24 cellular contexts compared by ENCODE assay signal in the genomic region with DNA sequence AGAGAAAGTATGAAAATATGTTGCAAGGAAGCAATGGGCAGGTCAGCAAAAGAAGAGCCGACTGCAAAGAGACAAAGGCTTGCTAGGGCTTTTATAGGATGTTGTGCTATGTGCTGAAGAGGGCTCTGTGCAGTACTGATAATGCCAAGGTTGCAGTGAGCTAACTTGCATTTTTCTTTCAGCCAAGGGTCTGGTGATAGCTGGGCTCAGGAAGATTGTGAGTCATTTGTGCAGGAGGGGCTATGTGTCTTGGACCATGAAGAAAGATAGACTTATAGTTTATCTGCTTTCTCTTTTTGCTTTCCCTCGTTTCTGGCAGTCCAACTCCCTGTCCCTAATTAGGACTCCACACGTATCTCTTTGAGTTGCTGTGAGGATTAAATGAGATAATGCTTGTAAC.
"Had no signal": no experiment of that assay in that cellular context is flagged by ENCODE, and none has a peak within 500 bp of the region (broad histone marks: within the 10 kb centered on the region; RNA-seq: fewer than 3 reads in every experiment).

No MANE protein-coding gene starts in this region.

- H3K4me3 ChIP-seq: heart right ventricle, smooth muscle cell, uterus had no signal

- H3K36me3 ChIP-seq: heart right ventricle, neutrophil, uterus had no signal

- H3K27ac ChIP-seq: heart right ventricle, neutrophil, uterus had no signal

- H3K27me3 ChIP-seq: heart right ventricle, neutrophil, uterus had no signal

- DNase-seq: activated CD4-positive, alpha-beta memory T cell treated with anti-CD3 and anti-CD28 coated beads, Interleukin-2, amount 10 ng/mL, durations not matched to agents 7 days and 5 days; activated CD4-positive, alpha-beta T cell treated with anti-CD3 and anti-CD28 coated beads for 1 hour; activated CD4-positive, alpha-beta T cell treated with anti-CD3 and anti-CD28 coated beads, Interleukin-2, amount 10 ng/mL, durations not matched to agents 7 days and 5 days; activated T-cell treated with anti-CD3 and anti-CD28 coated beads, Interleukin-2, amount 50 U/mL, for 4 hours; anterior cingulate cortex; cortex of kidney; endodermal cell; foreskin melanocyte; heart right ventricle; naive B cell; nephron progenitor cell; retina; stimulated activated CD4-positive, alpha-beta T cell treated with anti-CD3 and anti-CD28 coated beads, Interleukin-1b, Interleukin-23, amount 100 ng/mL, for 48 hours; stimulated activated CD4-positive, alpha-beta T cell treated with anti-CD3 and anti-CD28 coated beads, Interleukin-4, amount 100 ng/mL, for 4 hours; stimulated activated CD8-positive, alpha-beta memory T cell treated with anti-CD3 and anti-CD28 coated beads, Interleukin-4, amount 100 ng/mL, for 48 hours; stimulated activated naive CD8-positive, alpha-beta T cell treated with anti-CD3 and anti-CD28 coated beads, Interleukin-15, amount 100 ng/mL, for 72 hours; substantia nigra; uterus had no signal

- H3K4me2 ChIP-seq: smooth muscle cell had no signal

- H3K9me3 ChIP-seq: heart right ventricle, neutrophil, uterus had no signal

- H3K4me1 ChIP-seq: heart right ventricle, uterus had no signal

- ATAC-seq: activated T-cell treated with anti-CD3 and anti-CD28 coated beads, Interleukin-2, amount 50 U/mL, for 4 hours; activated T-helper 17 cell treated with anti-CD3 and anti-CD28 coated beads, Interleukin-2, amount 50 U/mL, for 72 hours; esophagus mucosa; heart right ventricle; stimulated activated memory B cell treated with anti-CD40 and anti-IgM and Interleukin-4, amounts not matched to agents 10 μg/mL and 1 μg/mL and 100 μg/mL, for 72 hours; stimulated activated naive CD8-positive, alpha-beta T cell treated with anti-CD3 and anti-CD28 coated beads, Interleukin-15, amount 100 ng/mL, for 72 hours; WTC11 had no signal
